Comparison of ENCODE assay signal across 23 cellular contexts in the genomic region with DNA sequence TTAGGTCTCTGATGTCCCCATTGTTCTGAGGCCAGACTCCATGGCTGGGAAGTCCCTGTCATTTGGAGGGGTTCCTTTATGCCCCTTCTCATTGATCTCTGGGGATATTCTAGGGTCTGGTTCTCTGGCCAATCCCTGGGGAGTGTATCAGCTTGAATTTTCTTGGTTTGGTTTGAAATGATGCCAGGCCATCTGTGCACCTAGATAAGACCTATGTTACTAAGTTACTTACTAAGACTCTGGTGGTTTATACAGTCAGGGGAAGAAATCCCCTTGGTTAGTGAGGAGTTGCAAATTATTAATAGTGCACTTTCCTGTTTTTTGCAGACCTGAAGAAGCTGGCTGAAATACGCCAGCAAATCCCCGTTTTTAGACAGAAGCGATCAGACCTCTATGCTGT. TPM values are rescaled to one million over a fixed set of nuclear protein-coding genes. Genes with fewer than 3 reads are reported as not detected.
A peak's percentile ranks its signal among the peaks of the same experiment; 100 is the strongest.
DNase-seq lines count a peak whose midpoint lies in the region; ATAC-seq, FAIRE-seq and TF ChIP-seq lines count a peak whose summit lies in the region.
"Had no signal": no experiment of that assay in that cellular context is flagged by ENCODE, and none has a peak within 500 bp of the region (broad histone marks: within the 10 kb centered on the region; RNA-seq: fewer than 3 reads in every experiment).

No MANE protein-coding gene starts in this region.

- H3K4me3 Mint-ChIP-seq in GM23338: no peak overlapping the region
- H3K4me3 Mint-ChIP-seq in osteocyte (ENCODE audit: unreplicated experiment): no peak overlapping the region
- H3K4me3 Mint-ChIP-seq: activated naive CD8-positive, alpha-beta T cell treated with anti-CD3 and anti-CD28 coated beads, Interleukin-2, amount 10 ng/mL, durations not matched to agents 7 days and 5 days had no signal

- no peak for TF ChIP-seq RAD21 in K562 (CRISPR knock-in tag; conservative IDR thresholded peaks at IDR 0.05 in 1 of 2, IDR thresholded peaks at IDR 0.05 in 1 of 2)

- H3K27ac ChIP-seq in K562 (ENCODE audit: extremely low read depth, low read depth, low read length) (no peak overlapping the region), pancreas (no peak overlapping the region), GM23338 (ENCODE audit: low read depth) (no peak overlapping the region), OCI-LY7 (ENCODE audit: low read depth, low read length, poor library complexity, severe bottlenecking) (no peak overlapping the region)
- H3K27ac ChIP-seq: ovary had no signal

- no peak for TF ChIP-seq POLR2A in K562 (conservative IDR thresholded peaks at IDR 0.05)

- in situ Hi-C loops in K562 (cut with MboI): no loop called here

- peak; percentile 47 for ATAC-seq in GM19043 (IDR thresholded peaks at IDR 0.05; ENCODE audit: low read depth, unreplicated experiment)
- ATAC-seq in K562: no peak
- ATAC-seq in pancreas: peak in 3 of 4 donors; percentile 45 to 82 (median 75)
- no peak for ATAC-seq in GM23338
- ATAC-seq: esophagus mucosa, Right ventricle myocardium inferior had no signal

- DNase-seq in HUDEP-2 (lab: John Stamatoyannopoulos, UW; ENCODE audit: unreplicated experiment in 76 of 76): peak in 72 of 76 experiments; percentile 15 to 86 (median 61)
- no peak for DNase-seq in K562 (ENCODE audit: extremely low read depth in 1 of 4, low spot score in 3 of 4)
- no peak for DNase-seq in pancreas
- no peak for DNase-seq in GM23338 (ENCODE audit: low spot score)
- no peak for DNase-seq in OCI-LY7 (ENCODE audit: low spot score)
- no peak for DNase-seq in osteocyte (ENCODE audit: extremely low spot score, unreplicated experiment)
- DNase-seq in NCI-H1105 (lab: John Stamatoyannopoulos, UW): no peak
- DNase-seq: activated CD4-positive, alpha-beta T cell treated with anti-CD3 and anti-CD28 coated beads, Interleukin-2, amount 50 U/mL, for 4 hours; activated naive CD8-positive, alpha-beta T cell treated with anti-CD3 and anti-CD28 coated beads, Interleukin-2, amount 10 ng/mL, durations not matched to agents 7 days and 5 days; activated T-cell treated with anti-CD3 and anti-CD28 coated beads, Interleukin-2, amount 50 U/mL, for 48 hours; Caco-2; caudate nucleus; KG1; MV-4-11; NCI-H2029; NCI-H510A; ovary; stimulated activated CD4-positive, alpha-beta T cell treated with anti-CD3 and anti-CD28 coated beads, Interleukin-4, amount 100 ng/mL, for 1 hour; SW 1271 had no signal

- no peak overlapping the region for H3K9ac ChIP-seq in K562 (ENCODE audit: insufficient read depth in 1 of 2, low read depth in 2 of 2, low read length in 2 of 2)

- no peaks in the 10 kb centered on the region for H3K9me1 ChIP-seq in K562 (ENCODE audit: control insufficient read depth, insufficient read depth, low read length)

- no peaks in the 10 kb centered on the region for H3K27me3 ChIP-seq in K562 (ENCODE audit: control insufficient read depth in 2 of 2, insufficient read depth in 2 of 2, low read length in 2 of 2)
- H3K27me3 ChIP-seq in pancreas: no peaks in the 10 kb centered on the region
- H3K27me3 ChIP-seq in GM23338 (ENCODE audit: insufficient read depth): no peaks in the 10 kb centered on the region
- H3K27me3 ChIP-seq: ovary had no signal

- H3K79me2 ChIP-seq in K562 (ENCODE audit: control insufficient read depth, insufficient read depth, low read length) (no peaks in the 10 kb centered on the region), GM23338 (replicated peaks; ENCODE audit: insufficient read depth) (no peaks in the 10 kb centered on the region), OCI-LY7 (ENCODE audit: insufficient read depth, low read depth, low read length) (no peaks in the 10 kb centered on the region)

- no TSS peak for BruUV-seq in K562 (replicated peaks; lab: Mats Ljungman, UMichigan)
- no TSS peak for BruUV-seq in OCI-LY7 (replicated peaks; lab: Mats Ljungman, UMichigan)

- H3K36me3 Mint-ChIP-seq in GM23338 (ENCODE audit: low read depth): peaks cover 25% of the 10 kb centered on the region
- H3K36me3 Mint-ChIP-seq in osteocyte (ENCODE audit: unreplicated experiment): peaks cover 52% of the 10 kb centered on the region

- FAIRE-seq in K562 (lab: Jason Lieb, UNC): no peak
- FAIRE-seq in pancreas (lab: Jason Lieb, UNC): no peak
- FAIRE-seq: urothelium cell line had no signal

- CTCF ChIA-PET in K562 (lab: Yijun Ruan, JAX; ENCODE audit: low intra/inter-chr PET ratio): no interaction called here
- CTCF ChIA-PET in OCI-LY7 (lab: Charles Lee; ENCODE audit: unreplicated experiment): no interaction called here

- POLR2A ChIA-PET in K562 (lab: Yijun Ruan, JAX) (interaction anchor here (1.0 to 1.6 kb wide), 3 partner anchors 9 to 47 kb away, joined by 3 to 7 read pairs (median 3); partner anchors contain the start of genes LNP1 and TOMM70), OCI-LY7 (lab: Charles Lee) (interaction anchor here (0.6 to 0.9 kb wide), 3 partner anchors 15 to 212 kb away, joined by 3 to 5 read pairs (median 5); no protein-coding TSS in a partner anchor)

- H2AFZ ChIP-seq in K562 (ENCODE audit: low read depth, low read length) (no peak overlapping the region), GM23338 (no peak overlapping the region), OCI-LY7 (ENCODE audit: low read length) (no peak overlapping the region)

- no peaks in the 10 kb centered on the region for H3K9me3 ChIP-seq in K562 (replicated peaks; ENCODE audit: control insufficient read depth, insufficient read depth, low read depth, low read length)
- no peaks in the 10 kb centered on the region for H3K9me3 ChIP-seq in pancreas
- no peaks in the 10 kb centered on the region for H3K9me3 ChIP-seq in OCI-LY7 (ENCODE audit: low read length)
- H3K9me3 ChIP-seq: Caco-2, ovary had no signal

- H3K4me1 Mint-ChIP-seq in GM23338 (no peaks in the 10 kb centered on the region), osteocyte (ENCODE audit: unreplicated experiment) (no peaks in the 10 kb centered on the region)

- H3K9me3 Mint-ChIP-seq in GM23338: peaks cover 2% of the 10 kb centered on the region; the same call in 1 of the 3 replicates
- H3K9me3 Mint-ChIP-seq in osteocyte (ENCODE audit: unreplicated experiment): no peaks in the 10 kb centered on the region

- H3K4me2 ChIP-seq in K562 (ENCODE audit: insufficient read depth, low read length): no peak overlapping the region
- H3K4me2 ChIP-seq in GM23338: no peak overlapping the region
- H3K4me2 ChIP-seq in OCI-LY7 (ENCODE audit: low read length): no peak overlapping the region

- H3K36me3 ChIP-seq in K562 (ENCODE audit: control insufficient read depth, insufficient read depth, low read length): peaks cover 17% of the 10 kb centered on the region; the same call in 2 of the 3 replicates
- peaks cover 0 to 5% (median 0%) of the 10 kb centered on the region in 3 donors for H3K36me3 ChIP-seq in pancreas
- peaks cover 3% of the 10 kb centered on the region; the same call in 1 of the 2 replicates for H3K36me3 ChIP-seq in GM23338 (ENCODE audit: insufficient read depth)
- H3K36me3 ChIP-seq in OCI-LY7 (ENCODE audit: insufficient read depth, low read length): peaks cover 77% of the 10 kb centered on the region
- H3K36me3 ChIP-seq: ovary had no signal

- H3K27ac Mint-ChIP-seq in GM23338: no peak overlapping the region
- no peak overlapping the region for H3K27ac Mint-ChIP-seq in osteocyte (ENCODE audit: unreplicated experiment)
- H3K27ac Mint-ChIP-seq: activated naive CD8-positive, alpha-beta T cell treated with anti-CD3 and anti-CD28 coated beads, Interleukin-2, amount 10 ng/mL, durations not matched to agents 7 days and 5 days had no signal

- H4K20me1 ChIP-seq in K562 (replicated peaks; ENCODE audit: control insufficient read depth, insufficient read depth, low read length) (no peaks in the 10 kb centered on the region), GM23338 (replicated peaks; ENCODE audit: insufficient read depth) (no peaks in the 10 kb centered on the region), OCI-LY7 (ENCODE audit: insufficient read depth, low read length) (no peaks in the 10 kb centered on the region)

- H3K4me3 ChIP-seq in K562: no peak overlapping the region
- no peak overlapping the region for H3K4me3 ChIP-seq in pancreas
- no peak overlapping the region for H3K4me3 ChIP-seq in GM23338
- H3K4me3 ChIP-seq in OCI-LY7 (ENCODE audit: low read depth, low read length, poor library complexity, severe bottlenecking): no peak overlapping the region
- H3K4me3 ChIP-seq: ovary had no signal

- H3K9me2 ChIP-seq in GM23338 (ENCODE audit: insufficient read depth) (no peaks in the 10 kb centered on the region), OCI-LY7 (ENCODE audit: insufficient read depth, low read length) (no peaks in the 10 kb centered on the region)

- WGBS in K562 (ENCODE audit: insufficient coverage, low coverage, missing lambda C conversion rate): 83% methylated on average over 3 of the region's 3 CpGs
- WGBS in pancreas, 2 donors: 58 to 74% methylated on average over 3 of the region's 3 CpGs

- intact Hi-C loops in K562 (cut with micrococcal nuclease): no loop called here
- intact Hi-C loops in pancreas (cut with DNase I): no loop called here
- intact Hi-C loops in OCI-LY7 (cut with micrococcal nuclease; ENCODE audit: unreplicated experiment): no loop called here

- H3K4me1 ChIP-seq in K562 (replicated peaks in 1 of 2; ENCODE audit: control insufficient read depth in 2 of 2, insufficient read depth in 2 of 2, low read length in 2 of 2): no peaks in the 10 kb centered on the region; a peak in 2 of 5 replicates
- H3K4me1 ChIP-seq in pancreas: no peaks in the 10 kb centered on the region
- H3K4me1 ChIP-seq in GM23338 (ENCODE audit: insufficient read depth): no peaks in the 10 kb centered on the region
- no peaks in the 10 kb centered on the region for H3K4me1 ChIP-seq in OCI-LY7 (ENCODE audit: insufficient read depth, low read length, poor library complexity, severe bottlenecking)
- H3K4me1 ChIP-seq: Caco-2 had no signal

- H3K27me3 Mint-ChIP-seq in GM23338 (ENCODE audit: insufficient read depth, low read depth, poor library complexity): peaks cover 2% of the 10 kb centered on the region
- H3K27me3 Mint-ChIP-seq in osteocyte (ENCODE audit: unreplicated experiment): no peaks in the 10 kb centered on the region
- H3K27me3 Mint-ChIP-seq: activated naive CD8-positive, alpha-beta T cell treated with anti-CD3 and anti-CD28 coated beads, Interleukin-2, amount 10 ng/mL, durations not matched to agents 7 days and 5 days had no signal

- TF ChIP-seq CTCF in K562 (IDR thresholded peaks at IDR 0.05 in 2 of 3, conservative IDR thresholded peaks at IDR 0.05 in 1 of 3; ENCODE audit: insufficient read depth in 2 of 3, low read depth in 1 of 3, low read length in 3 of 3): no peak
- no peak for TF ChIP-seq CTCF in pancreas (IDR thresholded peaks at IDR 0.05)
- no peak for TF ChIP-seq CTCF in GM23338 (conservative IDR thresholded peaks at IDR 0.05; ENCODE audit: low read depth in 2 of 2)
- no peak for TF ChIP-seq CTCF in OCI-LY7 (conservative IDR thresholded peaks at IDR 0.05; ENCODE audit: low read length)
- TF ChIP-seq CTCF in osteocyte (IDR thresholded peaks at IDR 0.05): no peak

- TF ChIP-seq EP300 in K562 (IDR thresholded peaks at IDR 0.05; ENCODE audit: low read length): no peak

- no peaks in the 10 kb centered on the region for H3F3A ChIP-seq in GM23338 (replicated peaks; ENCODE audit: low read depth)

RNA-seq across cellular contexts. Expression of gene NIT2, which starts 20.3 kb away (rescaled TPM):
- total RNA-seq in K562 (2011; cell fraction: chromatin; rRNA removed; ENCODE audit: low replicate concordance): 21.7 and 43.7 TPM in 2 replicates
- 13.4 and 13.7 TPM in 2 replicates for total RNA-seq in K562 (2011; cell fraction: nucleolus; rRNA removed)
- total RNA-seq in K562 (2011; cell fraction: nucleoplasm; rRNA removed): 22.8 and 32.7 TPM in 2 replicates
- total RNA-seq in K562 (2014; rRNA removed) (10.9 and 11.4 TPM in 2 replicates), K562 (2014; rRNA removed; fragmentation: Illumina TruSeq; extraction: Trizol) (21.5 and 24.8 TPM in 2 replicates), K562 (2015; rRNA removed; fragmentation: Illumina TruSeq; extraction: Trizol) (18.8 and 19.1 TPM in 2 replicates), K562 (2021) (22.1 and 24.9 TPM in 2 replicates), pancreas (10 to 100 TPM; 14.2 to 23.4 (median 17.2) TPM), OCI-LY7 (2022) (42.1 and 51.1 TPM in 2 replicates), osteocyte (46.3 and 47.4 TPM in 2 replicates)
- polyA plus RNA-seq in K562 (2011; rRNA removed) (36.3 and 49.5 TPM in 2 replicates), K562 (2014; fragmentation: Illumina TruSeq; extraction: Trizol) (16.6 and 17.0 TPM in 2 replicates), K562 (2014; fragmentation: Nextera tagmentation; extraction: Ambion mirVana) (10 to 100 TPM; 59.9 to 62.2 TPM), K562 (2014; rRNA removed) (26.7 and 26.9 TPM in 2 replicates), pancreas (10 to 100 TPM; 19.6 to 38.6 TPM), GM23338 (2016; fragmentation: Nextera tagmentation; extraction: Ambion mirVana) (49.1 and 53.7 TPM in 2 replicates)
- 9.1 and 17.4 TPM in 2 replicates for polyA plus RNA-seq in K562 (2011; cell fraction: cytosol; rRNA removed)
- 64.7 and 73.1 TPM in 2 replicates for polyA plus RNA-seq in K562 (2011; cell fraction: nucleus; rRNA removed)
- 28.7 and 29.5 TPM in 2 replicates for polyA plus RNA-seq in K562 (2012)
- 14.1 and 16.0 TPM in 2 replicates for polyA minus RNA-seq in K562 (2011; rRNA and poly(A)+ RNA removed)
- 6.1 and 6.9 TPM in 2 replicates for polyA minus RNA-seq in K562 (2011; cell fraction: cytosol; rRNA and poly(A)+ RNA removed)
- polyA minus RNA-seq in K562 (2011; cell fraction: nucleus; rRNA and poly(A)+ RNA removed): 12.4 and 14.8 TPM in 2 replicates
- total RNA-seq in GM23338 (2014; rRNA removed; shearing (Covaris generic)): 18.2 and 19.2 TPM in 2 replicates
- 25.7 and 34.6 TPM in 2 replicates for total RNA-seq in OCI-LY7 (2014; rRNA removed; shearing (Covaris generic))

RNA-seq across cellular contexts. Expression of gene TOMM70, which starts 46.0 kb away (rescaled TPM):
- 17.0 and 37.0 TPM in 2 replicates for total RNA-seq in K562 (2011; cell fraction: chromatin; rRNA removed; ENCODE audit: low replicate concordance)
- total RNA-seq in K562 (2011; cell fraction: nucleolus; rRNA removed): 9.8 and 12.0 TPM in 2 replicates
- total RNA-seq in K562 (2011; cell fraction: nucleoplasm; rRNA removed): 21.0 and 32.6 TPM in 2 replicates
- 43.5 and 48.5 TPM in 2 replicates for total RNA-seq in K562 (2014; rRNA removed)
- total RNA-seq in K562 (2014; rRNA removed; fragmentation: Illumina TruSeq; extraction: Trizol): 75.6 and 87.7 TPM in 2 replicates
- 64.0 and 70.7 TPM in 2 replicates for total RNA-seq in K562 (2015; rRNA removed; fragmentation: Illumina TruSeq; extraction: Trizol)
- total RNA-seq in K562 (2021): 54.9 and 55.1 TPM in 2 replicates
- 39.3 and 55.9 TPM in 2 replicates for polyA plus RNA-seq in K562 (2011; rRNA removed)
- polyA plus RNA-seq in K562 (2011; cell fraction: cytosol; rRNA removed): 12.3 and 16.0 TPM in 2 replicates
- 7.8 and 9.3 TPM in 2 replicates for polyA plus RNA-seq in K562 (2011; cell fraction: nucleus; rRNA removed)
- 35.3 and 35.5 TPM in 2 replicates for polyA plus RNA-seq in K562 (2012)
- polyA plus RNA-seq in K562 (2014; fragmentation: Illumina TruSeq; extraction: Trizol): 54.9 and 65.0 TPM in 2 replicates
- 10 to 100 TPM; 17.5 to 22.3 TPM for polyA plus RNA-seq in K562 (2014; fragmentation: Nextera tagmentation; extraction: Ambion mirVana)
- polyA plus RNA-seq in K562 (2014; rRNA removed): 48.0 and 48.8 TPM in 2 replicates
- polyA minus RNA-seq in K562 (2011; rRNA and poly(A)+ RNA removed): 82.0 and 88.8 TPM in 2 replicates
- 31.5 and 37.6 TPM in 2 replicates for polyA minus RNA-seq in K562 (2011; cell fraction: cytosol; rRNA and poly(A)+ RNA removed)
- polyA minus RNA-seq in K562 (2011; cell fraction: nucleus; rRNA and poly(A)+ RNA removed): 9.7 and 15.9 TPM in 2 replicates
- 10 to 100 TPM; 16.5 to 26.3 (median 18.4) TPM for total RNA-seq in pancreas
- polyA plus RNA-seq in pancreas: 10 to 100 TPM in 1 of 2 donors, 1 to 10 TPM in 1; 8.4 to 13.1 TPM
- 66.8 and 67.5 TPM in 2 replicates for total RNA-seq in GM23338 (2014; rRNA removed; shearing (Covaris generic))
- 26.5 and 29.5 TPM in 2 replicates for polyA plus RNA-seq in GM23338 (2016; fragmentation: Nextera tagmentation; extraction: Ambion mirVana)
- 41.2 and 45.7 TPM in 2 replicates for total RNA-seq in OCI-LY7 (2014; rRNA removed; shearing (Covaris generic))
- 54.5 and 54.8 TPM in 2 replicates for total RNA-seq in OCI-LY7 (2022)
- 36.3 and 38.0 TPM in 2 replicates for total RNA-seq in osteocyte

RNA-seq across cellular contexts. Expression of gene LNP1, which starts 46.5 kb away (rescaled TPM):
- total RNA-seq in K562 (2011; cell fraction: chromatin; rRNA removed; ENCODE audit: low replicate concordance): 12.5 and 19.1 TPM in 2 replicates
- 12.8 and 13.6 TPM in 2 replicates for total RNA-seq in K562 (2011; cell fraction: nucleolus; rRNA removed)
- 15.6 and 22.5 TPM in 2 replicates for total RNA-seq in K562 (2011; cell fraction: nucleoplasm; rRNA removed)
- 3.3 and 4.5 TPM in 2 replicates for total RNA-seq in K562 (2014; rRNA removed)
- 4.4 and 4.5 TPM in 2 replicates for total RNA-seq in K562 (2014; rRNA removed; fragmentation: Illumina TruSeq; extraction: Trizol)
- 3.9 and 5.2 TPM in 2 replicates for total RNA-seq in K562 (2015; rRNA removed; fragmentation: Illumina TruSeq; extraction: Trizol)
- 3.0 and 3.4 TPM in 2 replicates for total RNA-seq in K562 (2021)
- 3.1 and 4.3 TPM in 2 replicates for polyA plus RNA-seq in K562 (2011; rRNA removed)
- polyA plus RNA-seq in K562 (2011; cell fraction: cytosol; rRNA removed): 2.4 and 4.8 TPM in 2 replicates
- polyA plus RNA-seq in K562 (2011; cell fraction: nucleus; rRNA removed): 5.0 and 5.6 TPM in 2 replicates
- 3.2 and 3.7 TPM in 2 replicates for polyA plus RNA-seq in K562 (2012)
- polyA plus RNA-seq in K562 (2014; fragmentation: Illumina TruSeq; extraction: Trizol): 3.6 and 4.8 TPM in 2 replicates
- polyA plus RNA-seq in K562 (2014; fragmentation: Nextera tagmentation; extraction: Ambion mirVana): 1 to 10 TPM; 1.9 to 4.9 TPM
- 3.4 and 3.9 TPM in 2 replicates for polyA plus RNA-seq in K562 (2014; rRNA removed)
- 13.5 and 14.6 TPM in 2 replicates for polyA minus RNA-seq in K562 (2011; rRNA and poly(A)+ RNA removed)
- polyA minus RNA-seq in K562 (2011; cell fraction: cytosol; rRNA and poly(A)+ RNA removed): 2.4 and 3.4 TPM in 2 replicates
- polyA minus RNA-seq in K562 (2011; cell fraction: nucleus; rRNA and poly(A)+ RNA removed): 11.8 and 22.1 TPM in 2 replicates
- total RNA-seq in pancreas: 1 to 10 TPM; 1.1 to 2.4 (median 1.5) TPM
- 1 to 10 TPM; 1.1 to 2.3 TPM for polyA plus RNA-seq in pancreas
- total RNA-seq in GM23338 (2014; rRNA removed; shearing (Covaris generic)): 5.3 and 6.7 TPM in 2 replicates
- polyA plus RNA-seq in GM23338 (2016; fragmentation: Nextera tagmentation; extraction: Ambion mirVana): 3.8 and 4.7 TPM in 2 replicates
- 8.8 and 8.9 TPM in 2 replicates for total RNA-seq in OCI-LY7 (2014; rRNA removed; shearing (Covaris generic))
- total RNA-seq in OCI-LY7 (2022): 10.8 and 12.7 TPM in 2 replicates
- 2.4 and 2.7 TPM in 2 replicates for total RNA-seq in osteocyte

Comparison
In these comparisons a context has a peak if more than half of its experiments do, and no peak if none do; other contexts are left out.
1. ATAC-seq: peak in GM19043 (single experiment) and pancreas (3 of 4); none in K562 (single experiment) and GM23338 (single experiment).
2. DNase-seq: peak in HUDEP-2 (72 of 76); none in K562 (0 of 4), pancreas (0 of 6), GM23338 (single experiment), OCI-LY7 (single experiment), osteocyte (single experiment) and NCI-H1105 (single experiment).